Comparison of ENCODE assay signal across 14 cellular contexts in the genomic region with DNA sequence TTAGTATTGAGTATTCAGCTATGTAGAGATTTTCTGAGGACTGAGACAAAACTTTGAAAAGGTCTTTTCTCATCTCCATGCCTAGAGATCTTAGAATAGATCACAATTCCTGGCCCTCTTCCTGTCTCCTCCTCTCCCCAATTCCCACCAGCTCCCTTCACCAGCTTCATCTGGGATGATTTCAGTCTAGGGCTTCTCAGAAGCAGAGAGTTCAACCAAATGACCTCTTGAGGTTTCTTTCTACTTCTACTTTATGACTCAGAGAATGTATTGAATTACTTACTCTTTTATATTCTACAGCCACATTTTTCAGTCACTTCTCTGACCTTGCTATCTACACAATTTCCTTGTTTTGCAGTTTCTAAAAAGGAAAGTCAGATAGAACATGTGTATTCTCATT. TPM values are rescaled to one million over a fixed set of nuclear protein-coding genes. Genes with fewer than 3 reads are reported as not detected.
DNase-seq lines count a peak whose midpoint lies in the region; ATAC-seq and TF ChIP-seq lines count a peak whose summit lies in the region.
"Had no signal": no experiment of that assay in that cellular context is flagged by ENCODE, and none has a peak within 500 bp of the region (broad histone marks: within the 10 kb centered on the region; RNA-seq: fewer than 3 reads in every experiment).

No MANE protein-coding gene starts in this region.

- H3K36me3 Mint-ChIP-seq in activated CD4-positive, alpha-beta memory T cell treated with anti-CD3 and anti-CD28 coated beads for 36 hours = no peaks in the 10 kb centered on the region
- H3K36me3 Mint-ChIP-seq: CD14-positive monocyte had no signal

- H3K4me3 Mint-ChIP-seq in activated CD4-positive, alpha-beta memory T cell treated with anti-CD3 and anti-CD28 coated beads for 36 hours = no peak overlapping the region
- H3K4me3 Mint-ChIP-seq: CD14-positive monocyte had no signal

- peak overlapping the region; percentile 98 for H2BK120ac ChIP-seq in IMR-90 (ENCODE audit: low read depth, low read length)

- peak overlapping the region; percentile 79 to 96; a peak in 3 of 4 replicates for H4K8ac ChIP-seq in IMR-90 (ENCODE audit: low read depth in 2 of 2, low read length in 2 of 2)

- H3K23ac ChIP-seq in IMR-90 (ENCODE audit: low read depth, low read length) = peak overlapping the region; percentile 91; the same call in 1 of the 2 replicates

- TF ChIP-seq RAD21 in IMR-90 (IDR thresholded peaks at IDR 0.05; ENCODE audit: low read length) = no peak; the same call in 1 of the 2 replicates

- H2BK15ac ChIP-seq in IMR-90 (ENCODE audit: low read depth, low read length) = peak overlapping the region; percentile 100; the same call in 2 of the 3 replicates

- CTCF ChIA-PET in IMR-90 (lab: Yijun Ruan, JAX) = interaction anchor here (1.2 kb wide), 1 partner anchor 23 kb away, joined by 4 read pairs; no protein-coding TSS in a partner anchor
- CTCF ChIA-PET in activated CD4-positive, alpha-beta memory T cell treated with anti-CD3 and anti-CD28 coated beads for 36 hours (lab: Charles Lee) = no interaction called here

- no peak overlapping the region for H3K27ac Mint-ChIP-seq in activated CD4-positive, alpha-beta memory T cell treated with anti-CD3 and anti-CD28 coated beads for 36 hours
- H3K27ac Mint-ChIP-seq: activated T-helper 2 cell treated with anti-CD3 and anti-CD28 coated beads, Interferon-gamma antibody, Interleukin-2, Interleukin-4, amounts not matched to agents 10 μg/mL and 5 μg/mL and 100 μg/mL, durations not matched to agents 14 hours and 24 hours and 36 hours had no signal

- H3K27me3 ChIP-seq in IMR-90 (ENCODE audit: control insufficient read depth, insufficient read depth, low read length) (no peaks in the 10 kb centered on the region), brain microvascular endothelial cell (replicated peaks) (no peaks in the 10 kb centered on the region), right lobe of liver (no peaks in the 10 kb centered on the region)
- H3K27me3 ChIP-seq: Peyer's patch had no signal

- H4K20me1 ChIP-seq in IMR-90 (ENCODE audit: insufficient read depth, low read length) = no peaks in the 10 kb centered on the region

- peak overlapping the region; percentile 95; the same call in 1 of the 2 replicates for H3K4ac ChIP-seq in IMR-90 (ENCODE audit: low read depth, low read length)

- peak overlapping the region; percentile 95 for H3K27ac ChIP-seq in IMR-90 (ENCODE audit: insufficient read depth, low read length)
- H3K27ac ChIP-seq in brain microvascular endothelial cell = peak overlapping the region; percentile 98
- H3K27ac ChIP-seq in right lobe of liver = no peak overlapping the region
- H3K27ac ChIP-seq: Peyer's patch, WERI-Rb-1 had no signal

- peaks cover 2% of the 10 kb centered on the region; the same call in 1 of the 2 replicates for H3K9me3 ChIP-seq in IMR-90 (ENCODE audit: control insufficient read depth, insufficient read depth, low read length)
- H3K9me3 ChIP-seq in right lobe of liver = no peaks in the 10 kb centered on the region
- H3K9me3 ChIP-seq: Peyer's patch had no signal

- H3K4me2 ChIP-seq in IMR-90 (ENCODE audit: low read depth, low read length) = 0 out of 2 replicates have a peak overlapping the region, but pooled peaks have one; percentile 12

- peak; percentile 49; the same call in 1 of the 2 replicates for TF ChIP-seq POLR2A in IMR-90 (IDR thresholded peaks at IDR 0.05; ENCODE audit: low read depth, low read length)
- TF ChIP-seq POLR2A in right lobe of liver (IDR thresholded peaks at IDR 0.05) = no peak

- H2AFZ ChIP-seq in IMR-90 (replicated peaks; ENCODE audit: low read length, poor library complexity) = no peak overlapping the region

- no peaks in the 10 kb centered on the region for H3K27me3 Mint-ChIP-seq in activated CD4-positive, alpha-beta memory T cell treated with anti-CD3 and anti-CD28 coated beads for 36 hours

- intact Hi-C loops in IMR-90 (cut with micrococcal nuclease) (no loop called here), right lobe of liver (cut with DNase I) (no loop called here)
- intact Hi-C loops in activated CD4-positive, alpha-beta memory T cell treated with anti-CD3 and anti-CD28 coated beads for 36 hours (cut with micrococcal nuclease) = no loop called here

- H3K4me3 ChIP-seq in IMR-90 (ENCODE audit: insufficient read depth, low read depth, low read length) = no peak overlapping the region
- H3K4me3 ChIP-seq in brain microvascular endothelial cell (ENCODE audit: low read depth, low read length) = no peak overlapping the region
- H3K4me3 ChIP-seq in right lobe of liver = no peak overlapping the region
- H3K4me3 ChIP-seq: Peyer's patch had no signal

- peak overlapping the region; percentile 95 for H3K14ac ChIP-seq in IMR-90 (replicated peaks; ENCODE audit: low read depth, low read length)

- peak overlapping the region; percentile 98; the same call in 1 of the 2 replicates for H2AK5ac ChIP-seq in IMR-90 (ENCODE audit: low read depth, low read length)

- peak overlapping the region; percentile 99 for H4K91ac ChIP-seq in IMR-90 (ENCODE audit: insufficient read depth, low read depth, low read length)

- TF ChIP-seq CTCF in IMR-90 (conservative IDR thresholded peaks at IDR 0.05; ENCODE audit: low read depth, low read length) = no peak
- TF ChIP-seq CTCF in brain microvascular endothelial cell (IDR thresholded peaks at IDR 0.05; ENCODE audit: low read depth, low read length, missing control alignments) = no peak
- no peak for TF ChIP-seq CTCF in right lobe of liver (IDR thresholded peaks at IDR 0.05)

- peak; percentile 52 for DNase-seq in AG08396 (ENCODE audit: low spot score)
- DNase-seq in IMR-90 = peak; percentile 97
- DNase-seq in brain microvascular endothelial cell = peak; percentile 77
- no peak for DNase-seq in right lobe of liver
- no peak for DNase-seq in mucosa of gallbladder (ENCODE audit: low spot score)
- DNase-seq in NCI-H1436 treated with DMSO at 0.1 percent for 48 hours (lab: John Stamatoyannopoulos, UW) = no peak
- DNase-seq in activated CD4-positive, alpha-beta memory T cell treated with anti-CD3 and anti-CD28 coated beads for 36 hours = no peak
- DNase-seq in activated CD4-positive, alpha-beta T cell treated with anti-CD3 and anti-CD28 coated beads, Interleukin-2, amount 50 U/mL, for 1 hour = no peak
- DNase-seq: cortex of kidney; Peyer's patch; stimulated activated CD8-positive, alpha-beta memory T cell treated with anti-CD3 and anti-CD28 coated beads, Interleukin-4, amount 100 ng/mL, for 48 hours; WERI-Rb-1 had no signal

- H4K5ac ChIP-seq in IMR-90 (ENCODE audit: low read depth, low read length) = peak overlapping the region; percentile 93

- H3K36me3 ChIP-seq in IMR-90 (ENCODE audit: control insufficient read depth, insufficient read depth, low read length) (no peaks in the 10 kb centered on the region), brain microvascular endothelial cell (replicated peaks) (no peaks in the 10 kb centered on the region), right lobe of liver (no peaks in the 10 kb centered on the region)
- H3K36me3 ChIP-seq: Peyer's patch, WERI-Rb-1 had no signal

- dilution Hi-C loops in IMR-90 (cut with HindIII; ENCODE audit: low sequenced_read_pairs, unreplicated experiment) = no loop called here

- peak overlapping the region; percentile 90 for H2BK5ac ChIP-seq in IMR-90 (ENCODE audit: low read depth, low read length, poor library complexity, severe bottlenecking)

- peak overlapping the region; percentile 100; the same call in 1 of the 2 replicates for H2BK20ac ChIP-seq in IMR-90 (ENCODE audit: low read depth, low read length)

- H3K18ac ChIP-seq in IMR-90 (ENCODE audit: low read depth, low read length) = peak overlapping the region; percentile 50

- H2AK9ac ChIP-seq in IMR-90 (replicated peaks; ENCODE audit: low read depth, low read length, poor library complexity) = no peak overlapping the region

- in situ Hi-C loops in IMR-90 (cut with MboI; ENCODE audit: low sequenced_read_pairs) (no loop called here), brain microvascular endothelial cell (cut with HindIII; ENCODE audit: low pct_ligation_motif_present, low sequenced_read_pairs) (no loop called here)

- ATAC-seq in IMR-90 (ENCODE audit: low read depth) (peak; percentile 75), right lobe of liver (peak in 3 of 4 donors; percentile 38 to 49 (median 47))

- H3K9ac ChIP-seq in IMR-90 (ENCODE audit: low read depth, low read length) = no peak overlapping the region

- H3K79me1 ChIP-seq in IMR-90 (ENCODE audit: low read depth in 1 of 2, low read length in 2 of 2) = peaks cover 0 to 4% of the 10 kb centered on the region in 2 experiments; a peak in 1 of 4 replicates

- peak overlapping the region; percentile 55 for H3K56ac ChIP-seq in IMR-90 (ENCODE audit: extremely low read depth, insufficient read depth, low read length)

- no TSS peak for BruUV-seq in IMR-90 (replicated peaks; lab: Mats Ljungman, UMichigan)

- H3K9me3 Mint-ChIP-seq in activated CD4-positive, alpha-beta memory T cell treated with anti-CD3 and anti-CD28 coated beads for 36 hours = no peaks in the 10 kb centered on the region
- H3K9me3 Mint-ChIP-seq: activated T-helper 2 cell treated with anti-CD3 and anti-CD28 coated beads, Interferon-gamma antibody, Interleukin-2, Interleukin-4, amounts not matched to agents 10 μg/mL and 5 μg/mL and 100 μg/mL, durations not matched to agents 14 hours and 24 hours and 36 hours had no signal

- POLR2A ChIA-PET in IMR-90 (lab: Charles Lee; ENCODE audit: unreplicated experiment) = no interaction called here
- POLR2A ChIA-PET in activated CD4-positive, alpha-beta memory T cell treated with anti-CD3 and anti-CD28 coated beads for 36 hours (lab: Charles Lee) = no interaction called here

- peaks cover 8% of the 10 kb centered on the region; the same call in 1 of the 2 replicates for H3K9me1 ChIP-seq in IMR-90 (ENCODE audit: insufficient read depth, low read length)

- H3K4me1 Mint-ChIP-seq in activated CD4-positive, alpha-beta memory T cell treated with anti-CD3 and anti-CD28 coated beads for 36 hours (ENCODE audit: low read depth) = no peaks in the 10 kb centered on the region

- H3K4me1 ChIP-seq in IMR-90 (ENCODE audit: control insufficient read depth, insufficient read depth, low read length) (peaks cover 10% of the 10 kb centered on the region), right lobe of liver (no peaks in the 10 kb centered on the region)
- H3K4me1 ChIP-seq: Peyer's patch had no signal

TF ChIP-seq in IMR-90, 13 proteins besides CTCF, POLR2A, EP300 and RAD21:
- TF ChIP-seq FOS (IDR thresholded peaks at IDR 0.05; ENCODE audit: low read depth, low read length) = peak; percentile 57; the same call in 1 of the 2 replicates
- TF ChIP-seq SMC3 (IDR thresholded peaks at IDR 0.05; ENCODE audit: low read depth, low read length) = no peak

RNA-seq across cellular contexts. Expression of a gene that starts 19.4 kb away (rescaled TPM):
- total RNA-seq in IMR-90 (2012; rRNA removed) (116 and 166 TPM in 2 replicates), right lobe of liver (10 to 100 TPM; 16.4 to 49.7 (median 31.5) TPM), mucosa of gallbladder (66.7 TPM)
- polyA plus RNA-seq in IMR-90 (2012; rRNA removed) = 67.8 and 127 TPM in 2 replicates
- polyA plus RNA-seq in IMR-90 (2012; cell fraction: cytosol; rRNA removed) = 21.2 and 26.8 TPM in 2 replicates
- polyA plus RNA-seq in IMR-90 (2012; cell fraction: nucleus; rRNA removed; ENCODE audit: low replicate concordance) = 12.0 and 87.6 TPM in 2 replicates
- 10 to 100 TPM; 82.0 to 86.9 TPM for total RNA-seq in activated CD4-positive, alpha-beta memory T cell treated with anti-CD3 and anti-CD28 coated beads for 36 hours

Comparison
In these comparisons a context has a peak if more than half of its experiments do, and no peak if none do; other contexts are left out.
1. DNase-seq: peak in AG08396 (single experiment), IMR-90 (single experiment) and brain microvascular endothelial cell (single experiment); none in right lobe of liver (0 of 3), mucosa of gallbladder (single experiment), NCI-H1436 treated with DMSO at 0.1 percent for 48 hours (single experiment), activated CD4-positive, alpha-beta memory T cell treated with anti-CD3 and anti-CD28 coated beads for 36 hours (single experiment) and activated CD4-positive, alpha-beta T cell treated with anti-CD3 and anti-CD28 coated beads, Interleukin-2, amount 50 U/mL, for 1 hour (single experiment).
2. H3K27ac ChIP-seq: peak in IMR-90 (single experiment) and brain microvascular endothelial cell (single experiment); none in right lobe of liver (0 of 3).